ENCODE assay signal across 6 cellular contexts in genomic region chr6:70073637-70074036, GRCh38.
"Had no signal": no experiment of that assay in that cellular context is flagged by ENCODE, and none has a peak within 500 bp of the region (broad histone marks: within the 10 kb centered on the region; RNA-seq: fewer than 3 reads in every experiment).

No MANE protein-coding gene starts in this region.

- H3K27ac ChIP-seq: HL-60, KMS-11 had no signal

- DNase-seq: Karpas-422, KBM-7, KG1 had no signal

- H3K9ac ChIP-seq: KMS-11 had no signal

- H3K4me2 ChIP-seq: KMS-11 had no signal

- FAIRE-seq: HTR-8/SVneo had no signal
